ENCODE assay signal across 12 cellular contexts in genomic region chr4:158870282-158871049, GRCh38.
DNase-seq lines count a peak whose midpoint lies in the region; ATAC-seq and TF ChIP-seq lines count a peak whose summit lies in the region.
"Had no signal": no experiment of that assay in that cellular context is flagged by ENCODE, and none has a peak within 500 bp of the region (broad histone marks: within the 10 kb centered on the region; RNA-seq: fewer than 3 reads in every experiment).

No MANE protein-coding gene starts in this region.

- no peak for ATAC-seq in stimulated activated effector memory CD8-positive, alpha-beta T cell treated with anti-CD3 and anti-CD28 coated beads, Interleukin-12 subunit alpha, Interleukin-12 subunit beta, amount 100 ng/mL, for 72 hours
- ATAC-seq: activated T-cell treated with anti-CD3 and anti-CD28 coated beads, Interleukin-2, amount 50 U/mL, for 72 hours; left colon had no signal

- H3K4me1 ChIP-seq in iPS DF 6.9 (ENCODE audit: control insufficient read depth, insufficient read depth, low read length), result 0 out of 2 replicates have a peak, but pooled peaks cover 1% of the 10 kb centered on the region

- DNase-seq in NCI-H82 (lab: John Stamatoyannopoulos, UW) (peak; percentile 42), NCI-H82 treated with DMSO at 0.1 percent for 48 hours (lab: John Stamatoyannopoulos, UW; ENCODE audit: unreplicated experiment) (no peak), NCI-H510A (lab: John Stamatoyannopoulos, UW) (peak; percentile 89), iPS DF 6.9 (ENCODE audit: low read depth, low spot score) (peak; percentile 31), mesothelial cell of epicardium (ENCODE audit: low spot score in 2 of 2, unreplicated experiment in 2 of 2) (no peak), WERI-Rb-1 (no peak)
- no peak for DNase-seq in stimulated activated effector memory CD8-positive, alpha-beta T cell treated with anti-CD3 and anti-CD28 coated beads, Interleukin-12 subunit alpha, Interleukin-12 subunit beta, amount 100 ng/mL, for 72 hours (ENCODE audit: low spot score in 2 of 2)
- DNase-seq in stimulated activated CD4-positive, alpha-beta T cell treated with anti-CD3 and anti-CD28 coated beads, Interleukin-15, amount 100 ng/mL, for 24 hours, result no peak
- DNase-seq: activated T-cell treated with anti-CD3 and anti-CD28 coated beads, Interleukin-2, amount 50 U/mL, for 72 hours; DMS153; gastrocnemius medialis; left colon had no signal

- peaks cover 64% of the 10 kb centered on the region for H3K36me3 Mint-ChIP-seq in stimulated activated effector memory CD8-positive, alpha-beta T cell treated with anti-CD3 and anti-CD28 coated beads, Interleukin-12 subunit alpha, Interleukin-12 subunit beta, amount 100 ng/mL, for 72 hours
- H3K36me3 Mint-ChIP-seq in mesothelial cell of epicardium, result peaks cover 25% of the 10 kb centered on the region

- TF ChIP-seq CTCF in mesothelial cell of epicardium (IDR thresholded peaks at IDR 0.05; ENCODE audit: unreplicated experiment) (no peak), WERI-Rb-1 (IDR thresholded peaks at IDR 0.05; ENCODE audit: low read depth, low read length) (no peak)

- H3K4me3 Mint-ChIP-seq in stimulated activated effector memory CD8-positive, alpha-beta T cell treated with anti-CD3 and anti-CD28 coated beads, Interleukin-12 subunit alpha, Interleukin-12 subunit beta, amount 100 ng/mL, for 72 hours, result no peak overlapping the region
- no peak overlapping the region for H3K4me3 Mint-ChIP-seq in mesothelial cell of epicardium
- H3K4me3 Mint-ChIP-seq: activated T-cell treated with anti-CD3 and anti-CD28 coated beads, Interleukin-2, amount 50 U/mL, for 72 hours had no signal

- no peaks in the 10 kb centered on the region for H3K27me3 ChIP-seq in iPS DF 6.9 (ENCODE audit: control insufficient read depth, insufficient read depth, low read length)
- no peaks in the 10 kb centered on the region for H3K27me3 ChIP-seq in WERI-Rb-1 (ENCODE audit: insufficient read depth, low read depth, severe bottlenecking)
- H3K27me3 ChIP-seq: gastrocnemius medialis had no signal

- H3K4me3 ChIP-seq in iPS DF 6.9 (ENCODE audit: low read length) (no peak overlapping the region), WERI-Rb-1 (ENCODE audit: low read depth, low read length) (no peak overlapping the region)
- H3K4me3 ChIP-seq: gastrocnemius medialis had no signal

- no peaks in the 10 kb centered on the region for H3K9me3 Mint-ChIP-seq in stimulated activated effector memory CD8-positive, alpha-beta T cell treated with anti-CD3 and anti-CD28 coated beads, Interleukin-12 subunit alpha, Interleukin-12 subunit beta, amount 100 ng/mL, for 72 hours
- H3K9me3 Mint-ChIP-seq in mesothelial cell of epicardium, result no peaks in the 10 kb centered on the region
- H3K9me3 Mint-ChIP-seq: activated T-cell treated with anti-CD3 and anti-CD28 coated beads, Interleukin-2, amount 50 U/mL, for 72 hours had no signal

- peak overlapping the region; percentile 60 for H3K27ac Mint-ChIP-seq in stimulated activated effector memory CD8-positive, alpha-beta T cell treated with anti-CD3 and anti-CD28 coated beads, Interleukin-12 subunit alpha, Interleukin-12 subunit beta, amount 100 ng/mL, for 72 hours
- no peak overlapping the region for H3K27ac Mint-ChIP-seq in mesothelial cell of epicardium
- H3K27ac Mint-ChIP-seq: activated T-cell treated with anti-CD3 and anti-CD28 coated beads, Interleukin-2, amount 50 U/mL, for 72 hours had no signal

- H3K27ac ChIP-seq in iPS DF 6.9 (ENCODE audit: low read length) (no peak overlapping the region), WERI-Rb-1 (no peak overlapping the region)
- H3K27ac ChIP-seq: gastrocnemius medialis had no signal

- H3K27me3 Mint-ChIP-seq in mesothelial cell of epicardium (ENCODE audit: low read depth), result no peaks in the 10 kb centered on the region

- WGBS in iPS DF 6.9 (ENCODE audit: insufficient coverage, insufficient read length), result no CpG with 5 or more reads among the region's 11 CpGs

- H3K4me1 Mint-ChIP-seq in stimulated activated effector memory CD8-positive, alpha-beta T cell treated with anti-CD3 and anti-CD28 coated beads, Interleukin-12 subunit alpha, Interleukin-12 subunit beta, amount 100 ng/mL, for 72 hours, result peaks cover 22% of the 10 kb centered on the region
- peaks cover 19% of the 10 kb centered on the region for H3K4me1 Mint-ChIP-seq in mesothelial cell of epicardium

- H3K36me3 ChIP-seq in iPS DF 6.9 (ENCODE audit: control insufficient read depth, insufficient read depth, low read length), result no peaks in the 10 kb centered on the region
- peaks cover 39% of the 10 kb centered on the region for H3K36me3 ChIP-seq in WERI-Rb-1

- H3K9me3 ChIP-seq in iPS DF 6.9 (ENCODE audit: control insufficient read depth, insufficient read depth, low read length) (no peaks in the 10 kb centered on the region), WERI-Rb-1 (ENCODE audit: severe bottlenecking) (no peaks in the 10 kb centered on the region)
- H3K9me3 ChIP-seq: gastrocnemius medialis had no signal

Comparison
In these comparisons a context has a peak if more than half of its experiments do, and no peak if none do; other contexts are left out.
1. DNase-seq: peak in NCI-H82 (single experiment), NCI-H510A (single experiment) and iPS DF 6.9 (single experiment); none in NCI-H82 treated with DMSO at 0.1 percent for 48 hours (single experiment), stimulated activated effector memory CD8-positive, alpha-beta T cell treated with anti-CD3 and anti-CD28 coated beads, Interleukin-12 subunit alpha, Interleukin-12 subunit beta, amount 100 ng/mL, for 72 hours (0 of 2), mesothelial cell of epicardium (0 of 2), stimulated activated CD4-positive, alpha-beta T cell treated with anti-CD3 and anti-CD28 coated beads, Interleukin-15, amount 100 ng/mL, for 24 hours (single experiment) and WERI-Rb-1 (single experiment).